ENCODE assay signal across 9 cellular contexts in the genomic region with DNA sequence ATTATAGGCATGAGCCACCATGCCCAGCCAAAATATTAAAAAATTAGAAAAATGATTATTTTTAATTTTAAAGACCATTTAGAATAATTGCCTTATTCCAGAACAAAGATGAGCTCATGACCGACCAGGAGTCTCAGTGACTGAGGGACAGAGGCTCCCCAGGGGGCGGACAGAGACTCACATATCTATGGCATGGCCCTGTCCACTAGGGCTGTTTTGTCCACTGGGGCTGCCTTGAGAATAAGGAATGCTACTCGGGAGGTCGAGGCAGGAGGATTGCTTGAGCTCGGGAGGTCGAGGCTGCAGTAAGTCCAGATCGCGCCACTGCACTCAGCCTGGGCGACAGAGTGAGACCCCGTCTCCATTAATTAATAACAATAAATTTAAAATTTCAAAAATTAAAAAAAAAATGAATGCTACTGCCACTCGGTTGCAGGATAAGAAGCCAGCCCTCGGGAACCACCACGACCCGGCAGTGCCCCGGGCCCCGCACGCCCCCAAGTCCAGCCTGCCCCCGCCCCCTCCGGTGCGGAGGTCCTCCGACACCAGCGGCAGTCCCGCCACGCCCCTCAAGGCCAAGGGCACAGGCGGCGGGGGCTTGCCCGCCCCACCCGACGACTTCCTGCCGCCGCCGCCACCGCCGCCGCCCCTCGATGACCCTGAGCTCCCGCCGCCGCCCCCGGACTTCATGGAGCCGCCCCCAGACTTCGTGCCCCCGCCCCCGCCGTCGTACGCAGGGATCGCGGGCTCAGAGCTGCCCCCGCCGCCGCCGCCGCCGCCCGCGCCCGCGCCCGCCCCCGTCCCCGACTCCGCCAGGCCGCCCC.
DNase-seq lines count a peak whose midpoint lies in the region; ATAC-seq, FAIRE-seq and TF ChIP-seq lines count a peak whose summit lies in the region.
"Had no signal": no experiment of that assay in that cellular context is flagged by ENCODE, and none has a peak within 500 bp of the region (broad histone marks: within the 10 kb centered on the region; RNA-seq: fewer than 3 reads in every experiment).

No MANE protein-coding gene starts in this region.

- H3K4me1 Mint-ChIP-seq in activated CD4-positive, alpha-beta T cell treated with anti-CD3 and anti-CD28 coated beads for 36 hours = no peaks in the 10 kb centered on the region

- H3K27me3 ChIP-seq in HUES64 (ENCODE audit: insufficient read depth, low read length) (peaks cover 32% of the 10 kb centered on the region; the same call in 1 of the 2 replicates), K562 (ENCODE audit: control insufficient read depth in 2 of 2, insufficient read depth in 2 of 2, low read length in 2 of 2) (peaks cover 6 to 7% of the 10 kb centered on the region in 2 experiments), spleen (replicated peaks in 1 of 7) (no peaks in the 10 kb centered on the region)

- TF ChIP-seq EP300 in K562 (IDR thresholded peaks at IDR 0.05; ENCODE audit: low read length) = no peak

- no peak overlapping the region for H3K27ac Mint-ChIP-seq in activated CD4-positive, alpha-beta T cell treated with anti-CD3 and anti-CD28 coated beads for 36 hours

- WGBS in HUES64 = 6% methylated on average over 63 of the region's 64 CpGs
- 4% methylated on average over 16 of the region's 64 CpGs for WGBS in K562 (ENCODE audit: insufficient coverage, low coverage, missing lambda C conversion rate)
- WGBS in spleen, 5 donors = 54 to 88% (median 73%) methylated on average over 36 to 64 of the region's 64 CpGs

- H3K36me3 Mint-ChIP-seq in activated CD4-positive, alpha-beta T cell treated with anti-CD3 and anti-CD28 coated beads for 36 hours (ENCODE audit: low read depth) = peaks cover 71% of the 10 kb centered on the region

- in situ Hi-C loops in K562 (cut with MboI) = loop anchor here (25.0 kb wide), 1 partner anchor 854 kb away; no protein-coding TSS in a partner anchor

- H3K36me3 ChIP-seq in HUES64 (ENCODE audit: insufficient read depth, low read length) (no peaks in the 10 kb centered on the region), K562 (ENCODE audit: control insufficient read depth, insufficient read depth, low read length) (no peaks in the 10 kb centered on the region), spleen (peaks cover 0 to 100% (median 76%) of the 10 kb centered on the region in 6 donors)

- 0 out of 3 replicates have a peak, but pooled peaks have one; percentile 55 for ATAC-seq in K562
- no peak for ATAC-seq in activated CD4-positive, alpha-beta T cell treated with anti-CD3 and anti-CD28 coated beads for 36 hours

- H2AFZ ChIP-seq in K562 (ENCODE audit: low read depth, low read length) = no peak overlapping the region

- H3K9ac ChIP-seq in HUES64 (ENCODE audit: low read depth, low read length) (peak overlapping the region; percentile 51; the same call in 1 of the 2 replicates), K562 (ENCODE audit: insufficient read depth in 1 of 2, low read depth in 2 of 2, low read length in 2 of 2) (no peak overlapping the region)

- intact Hi-C loops in K562 (cut with micrococcal nuclease) (no loop called here), spleen (cut with DNase I; ENCODE audit: low total_unique reads) (no loop called here)
- intact Hi-C loops in activated CD4-positive, alpha-beta T cell treated with anti-CD3 and anti-CD28 coated beads for 36 hours (cut with DNase I, micrococcal nuclease) = no loop called here

- FAIRE-seq in K562 (lab: Jason Lieb, UNC) = no peak

- H4K20me1 ChIP-seq in K562 (replicated peaks; ENCODE audit: control insufficient read depth, insufficient read depth, low read length) = no peaks in the 10 kb centered on the region

- no peaks in the 10 kb centered on the region for H3K9me1 ChIP-seq in K562 (ENCODE audit: control insufficient read depth, insufficient read depth, low read length)

- no peak for TF ChIP-seq POLR2A in K562 (conservative IDR thresholded peaks at IDR 0.05)
- TF ChIP-seq POLR2A in spleen (IDR thresholded peaks at IDR 0.05) = no peak

- peaks cover 16% of the 10 kb centered on the region for H3K9me3 Mint-ChIP-seq in activated CD4-positive, alpha-beta T cell treated with anti-CD3 and anti-CD28 coated beads for 36 hours (ENCODE audit: low read depth)

- H3K27ac ChIP-seq in HUES64 (ENCODE audit: low read depth, low read length) (no peak overlapping the region), K562 (ENCODE audit: extremely low read depth, low read depth, low read length) (no peak overlapping the region), spleen (peak overlapping the region in 6 of 8 donors; percentile 42 to 75 (median 69))
- H3K27ac ChIP-seq: SK-N-MC had no signal

- TF ChIP-seq RAD21 in K562 (CRISPR knock-in tag; conservative IDR thresholded peaks at IDR 0.05 in 1 of 2, IDR thresholded peaks at IDR 0.05 in 1 of 2) = no peak

- H3K9me3 ChIP-seq in HUES64 (ENCODE audit: insufficient read depth, low read depth, low read length) (no peaks in the 10 kb centered on the region), K562 (replicated peaks; ENCODE audit: control insufficient read depth, insufficient read depth, low read depth, low read length) (no peaks in the 10 kb centered on the region), spleen (peaks cover 0 to 16% (median 10%) of the 10 kb centered on the region in 8 donors)

- no peak overlapping the region for H3K4me2 ChIP-seq in K562 (ENCODE audit: insufficient read depth, low read length)

- H3K4me1 ChIP-seq in HUES64 (ENCODE audit: insufficient read depth, low read length) (no peaks in the 10 kb centered on the region), K562 (replicated peaks in 1 of 2; ENCODE audit: control insufficient read depth in 2 of 2, insufficient read depth in 2 of 2, low read length in 2 of 2) (no peaks in the 10 kb centered on the region; a peak in 1 of 5 replicates), spleen (no peaks in the 10 kb centered on the region)

- CTCF ChIA-PET in K562 (lab: Yijun Ruan, JAX; ENCODE audit: low intra/inter-chr PET ratio) = no interaction called here
- CTCF ChIA-PET in activated CD4-positive, alpha-beta T cell treated with anti-CD3 and anti-CD28 coated beads for 36 hours (lab: Charles Lee) = interaction anchor here (1.0 to 1.2 kb wide), 2 partner anchors 9 to 11 kb away, joined by 3 read pairs; no protein-coding TSS in a partner anchor

- POLR2A ChIA-PET in K562 (lab: Yijun Ruan, JAX) = interaction anchor here (0.6 kb wide), 1 partner anchor 11 kb away, joined by 3 read pairs; no protein-coding TSS in a partner anchor
- POLR2A ChIA-PET in activated CD4-positive, alpha-beta T cell treated with anti-CD3 and anti-CD28 coated beads for 36 hours (lab: Charles Lee) = no interaction called here

- no peak for TF ChIP-seq CTCF in K562 (IDR thresholded peaks at IDR 0.05 in 2 of 3, conservative IDR thresholded peaks at IDR 0.05 in 1 of 3; ENCODE audit: insufficient read depth in 2 of 3, low read depth in 1 of 3, low read length in 3 of 3)
- TF ChIP-seq CTCF in spleen (IDR thresholded peaks at IDR 0.05 in 8 of 11, conservative IDR thresholded peaks at IDR 0.05 in 3 of 11) = no peak

- peak overlapping the region; percentile 57 for H3K4me3 ChIP-seq in HUES64 (ENCODE audit: low read length)
- no peak overlapping the region for H3K4me3 ChIP-seq in K562
- H3K4me3 ChIP-seq in spleen = peak overlapping the region in 6 of 8 donors; percentile 17 to 62 (median 35)
- H3K4me3 ChIP-seq: SK-N-MC had no signal

- no peak overlapping the region for H3K4me3 Mint-ChIP-seq in activated CD4-positive, alpha-beta T cell treated with anti-CD3 and anti-CD28 coated beads for 36 hours

- DNase-seq in K562 (ENCODE audit: extremely low read depth in 1 of 4, low spot score in 3 of 4) = peak in 2 of 4 experiments; percentile 12 to 23
- DNase-seq in iPS-NIHi7 (ENCODE audit: extremely low spot score) = peak; percentile 70
- DNase-seq in spleen = peak; percentile 82
- DNase-seq in AG08395 (ENCODE audit: low spot score) = no peak
- DNase-seq in activated CD4-positive, alpha-beta T cell treated with anti-CD3 and anti-CD28 coated beads for 36 hours = no peak
- DNase-seq in kidney tubule cell (ENCODE audit: low spot score) = no peak
- DNase-seq: NCI-H1694 treated with DMSO at 0.1 percent for 48 hours had no signal

- no peaks in the 10 kb centered on the region for H3K79me2 ChIP-seq in K562 (ENCODE audit: control insufficient read depth, insufficient read depth, low read length)

- no peaks in the 10 kb centered on the region for H3K27me3 Mint-ChIP-seq in activated CD4-positive, alpha-beta T cell treated with anti-CD3 and anti-CD28 coated beads for 36 hours

- no TSS peak for BruUV-seq in K562 (replicated peaks; lab: Mats Ljungman, UMichigan)

TF ChIP-seq in K562, 482 proteins besides CTCF, POLR2A, EP300 and RAD21:
- TF ChIP-seq HMG20B (CRISPR knock-in tag; IDR thresholded peaks at IDR 0.05) = no peak
- no peak for TF ChIP-seq CEBPG (CRISPR knock-in tag; IDR thresholded peaks at IDR 0.05)
- TF ChIP-seq CEBPG (tag; conservative IDR thresholded peaks at IDR 0.05 in 1 of 2, IDR thresholded peaks at IDR 0.05 in 1 of 2) = no peak
- no peak for TF ChIP-seq POLR2G (IDR thresholded peaks at IDR 0.05; ENCODE audit: low read depth, low read length)
- TF ChIP-seq IFI16 (CRISPR knock-in tag; IDR thresholded peaks at IDR 0.05) = no peak
- TF ChIP-seq, protein P1, sequence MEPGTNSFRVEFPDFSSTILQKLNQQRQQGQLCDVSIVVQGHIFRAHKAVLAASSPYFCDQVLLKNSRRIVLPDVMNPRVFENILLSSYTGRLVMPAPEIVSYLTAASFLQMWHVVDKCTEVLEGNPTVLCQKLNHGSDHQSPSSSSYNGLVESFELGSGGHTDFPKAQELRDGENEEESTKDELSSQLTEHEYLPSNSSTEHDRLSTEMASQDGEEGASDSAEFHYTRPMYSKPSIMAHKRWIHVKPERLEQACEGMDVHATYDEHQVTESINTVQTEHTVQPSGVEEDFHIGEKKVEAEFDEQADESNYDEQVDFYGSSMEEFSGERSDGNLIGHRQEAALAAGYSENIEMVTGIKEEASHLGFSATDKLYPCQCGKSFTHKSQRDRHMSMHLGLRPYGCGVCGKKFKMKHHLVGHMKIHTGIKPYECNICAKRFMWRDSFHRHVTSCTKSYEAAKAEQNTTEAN (CRISPR knock-in tag; IDR thresholded peaks at IDR 0.05) = no peak

Comparison
In these comparisons a context has a peak if more than half of its experiments do, and no peak if none do; other contexts are left out.
1. H3K27ac ChIP-seq: peak in spleen (6 of 8); none in HUES64 (single experiment) and K562 (single experiment).
2. DNase-seq: peak in iPS-NIHi7 (single experiment) and spleen (single experiment); none in AG08395 (single experiment), activated CD4-positive, alpha-beta T cell treated with anti-CD3 and anti-CD28 coated beads for 36 hours (single experiment) and kidney tubule cell (single experiment).